Comparison of ENCODE assay signal across 8 cellular contexts in the genomic region with DNA sequence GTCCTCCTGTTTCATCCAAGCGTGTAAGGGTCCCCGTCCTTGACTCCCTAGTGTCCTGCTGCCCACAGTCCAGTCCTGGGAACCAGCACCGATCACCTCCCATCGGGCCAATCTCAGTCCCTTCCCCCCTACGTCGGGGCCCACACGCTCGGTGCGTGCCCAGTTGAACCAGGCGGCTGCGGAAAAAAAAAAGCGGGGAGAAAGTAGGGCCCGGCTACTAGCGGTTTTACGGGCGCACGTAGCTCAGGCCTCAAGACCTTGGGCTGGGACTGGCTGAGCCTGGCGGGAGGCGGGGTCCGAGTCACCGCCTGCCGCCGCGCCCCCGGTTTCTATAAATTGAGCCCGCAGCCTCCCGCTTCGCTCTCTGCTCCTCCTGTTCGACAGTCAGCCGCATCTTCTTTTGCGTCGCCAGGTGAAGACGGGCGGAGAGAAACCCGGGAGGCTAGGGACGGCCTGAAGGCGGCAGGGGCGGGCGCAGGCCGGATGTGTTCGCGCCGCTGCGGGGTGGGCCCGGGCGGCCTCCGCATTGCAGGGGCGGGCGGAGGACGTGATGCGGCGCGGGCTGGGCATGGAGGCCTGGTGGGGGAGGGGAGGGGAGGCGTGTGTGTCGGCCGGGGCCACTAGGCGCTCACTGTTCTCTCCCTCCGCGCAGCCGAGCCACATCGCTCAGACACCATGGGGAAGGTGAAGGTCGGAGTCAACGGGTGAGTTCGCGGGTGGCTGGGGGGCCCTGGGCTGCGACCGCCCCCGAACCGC. TPM values are rescaled to one million over a fixed set of nuclear protein-coding genes. Genes with fewer than 3 reads are reported as not detected.
DNase-seq lines count a peak whose midpoint lies in the region; FAIRE-seq and TF ChIP-seq lines count a peak whose summit lies in the region.

A gene (plus strand): TSS at position 360 of the 756 bp plus-strand sequence. CDS start 316 bp downstream, at position 676.

- TF ChIP-seq POLR2A in suprapubic skin (IDR thresholded peaks at IDR 0.05): peak; percentile 89 to 94

- peaks cover 52% of the 10 kb centered on the region for H3K36me3 ChIP-seq in suprapubic skin

- CTCF ChIA-PET in activated naive CD4-positive, alpha-beta T cell treated with anti-CD3 and anti-CD28 coated beads for 36 hours (lab: Charles Lee): interaction anchor here (0.6 kb wide), 1 partner anchor 54 kb away, joined by 3 read pairs; no protein-coding TSS in a partner anchor

- H3K4me1 ChIP-seq in suprapubic skin: peaks cover 55% of the 10 kb centered on the region

- no peak for TF ChIP-seq EP300 in suprapubic skin (IDR thresholded peaks at IDR 0.05)

- peak; percentile 84 for DNase-seq in GM04503 (ENCODE audit: low read depth)
- DNase-seq in HFF-Myc (ENCODE audit: extremely low read depth, low read depth): peak; percentile 89
- peak; percentile 98 for DNase-seq in NAMALWA (ENCODE audit: low spot score)
- peak; percentile 99 for DNase-seq in SK-N-DZ (ENCODE audit: low spot score)
- DNase-seq in activated naive CD4-positive, alpha-beta T cell treated with anti-CD3 and anti-CD28 coated beads for 36 hours: peak; percentile 90
- peak; percentile 93 to 96 for DNase-seq in frontal cortex (ENCODE audit: low spot score in 2 of 2)
- peak; percentile 72 to 98 (median 94) for DNase-seq in nucleus accumbens (lab: John Stamatoyannopoulos, UW)
- peak; percentile 92 to 94 for DNase-seq in suprapubic skin (ENCODE audit: low spot score in 2 of 2)

- no peak for FAIRE-seq in frontal cortex (lab: Jason Lieb, UNC)

- H3K4me3 Mint-ChIP-seq in activated naive CD4-positive, alpha-beta T cell treated with anti-CD3 and anti-CD28 coated beads for 36 hours: peak within 1 kb of the TSS; percentile 94

- intact Hi-C loops in activated naive CD4-positive, alpha-beta T cell treated with anti-CD3 and anti-CD28 coated beads for 36 hours (cut with micrococcal nuclease): loop anchor here (1.0 to 5.0 kb wide), 10 partner anchors 22 to 418 kb away; a partner anchor contains a TSS

- H3K4me3 ChIP-seq in HFF-Myc (replicated peaks; ENCODE audit: low read depth, low read length): peak within 1 kb of the TSS; percentile 82
- peak within 1 kb of the TSS; percentile 96 for H3K4me3 ChIP-seq in suprapubic skin

- no peak for TF ChIP-seq CTCF in HFF-Myc (IDR thresholded peaks at IDR 0.05; ENCODE audit: low read depth, low read length, missing control alignments)
- no peak for TF ChIP-seq CTCF in suprapubic skin (IDR thresholded peaks at IDR 0.05)

- H3K36me3 Mint-ChIP-seq in activated naive CD4-positive, alpha-beta T cell treated with anti-CD3 and anti-CD28 coated beads for 36 hours (ENCODE audit: low read depth): peaks cover 70% of the 10 kb centered on the region

- H3K27me3 ChIP-seq in suprapubic skin: no peaks in the 10 kb centered on the region

- H3K27ac Mint-ChIP-seq in activated naive CD4-positive, alpha-beta T cell treated with anti-CD3 and anti-CD28 coated beads for 36 hours: peak within 1 kb of the TSS; percentile 99

- H3K27ac ChIP-seq in suprapubic skin: peak within 1 kb of the TSS; percentile 98

- H3K9me3 ChIP-seq in suprapubic skin: no peaks in the 10 kb centered on the region

- peaks cover 44% of the 10 kb centered on the region for H3K4me1 Mint-ChIP-seq in activated naive CD4-positive, alpha-beta T cell treated with anti-CD3 and anti-CD28 coated beads for 36 hours (ENCODE audit: low read depth)

- WGBS in suprapubic skin: under 1% methylated on average over 30 of the region's 69 CpGs

- H3K9me3 Mint-ChIP-seq in activated naive CD4-positive, alpha-beta T cell treated with anti-CD3 and anti-CD28 coated beads for 36 hours: no peaks in the 10 kb centered on the region

- H3K27me3 Mint-ChIP-seq in activated naive CD4-positive, alpha-beta T cell treated with anti-CD3 and anti-CD28 coated beads for 36 hours (ENCODE audit: low read depth): no peaks in the 10 kb centered on the region

RNA-seq across cellular contexts. Expression of the gene that starts here (rescaled TPM):
- 4,691 and 5,509 TPM in 2 replicates for polyA plus RNA-seq in SK-N-DZ (2014; cell fraction: cytosol; rRNA removed)
- 2,355 and 2,713 TPM in 2 replicates for polyA plus RNA-seq in SK-N-DZ (2014; cell fraction: nucleus; rRNA removed)
- 1,000 to 10,000 TPM; 6,537 to 6,787 TPM for total RNA-seq in activated naive CD4-positive, alpha-beta T cell treated with anti-CD3 and anti-CD28 coated beads for 36 hours
- total RNA-seq in frontal cortex (1,793 TPM), suprapubic skin (1,000 to 10,000 TPM; 1,442 to 2,828 (median 1,967) TPM)

Comparison
In these comparisons a context has a peak if more than half of its experiments do, and no peak if none do; other contexts are left out.
1. Peak in every context shown above with its lines: DNase-seq, H3K4me3 ChIP-seq and H3K27ac ChIP-seq.